ENCODE assay signal across 18 cellular contexts in genomic region chr15:67307156-67307555, GRCh38. TPM values are rescaled to one million over a fixed set of nuclear protein-coding genes. Genes with fewer than 3 reads are reported as not detected.
A peak's percentile ranks its signal among the peaks of the same experiment; 100 is the strongest.
DNase-seq lines count a peak whose midpoint lies in the region; ATAC-seq and TF ChIP-seq lines count a peak whose summit lies in the region.
"Had no signal": no experiment of that assay in that cellular context is flagged by ENCODE, and none has a peak within 500 bp of the region (broad histone marks: within the 10 kb centered on the region; RNA-seq: fewer than 3 reads in every experiment).

No MANE protein-coding gene starts in this region.

- no peak for TF ChIP-seq CTCF in fibroblast of the aortic adventitia (IDR thresholded peaks at IDR 0.05; ENCODE audit: insufficient read depth, low read length)

- peak; percentile 50 for DNase-seq in stimulated activated naive CD4-positive, alpha-beta T cell treated with Interleukin-2 at 50 U/mL for 16 hours (lab: John Stamatoyannopoulos, UW)
- DNase-seq in stimulated activated naive CD4-positive, alpha-beta T cell (lab: John Stamatoyannopoulos, UW): no peak
- DNase-seq in fibroblast of the aortic adventitia (ENCODE audit: low read depth) (peak; percentile 25), DMS 273 treated with DMSO at 0.1 percent for 48 hours (lab: John Stamatoyannopoulos, UW) (no peak)
- DNase-seq in NK-92 treated with Interleukin-12 subunit alpha and Interleukin-12 subunit beta, amount 100 ng/mL, for 24 hours (lab: John Stamatoyannopoulos, UW): no peak
- DNase-seq in activated effector memory CD4-positive, alpha-beta T cell treated with Interleukin-2 at 50 U/mL for 16 hours: no peak
- DNase-seq: caudate nucleus; effector CD8-positive, alpha-beta T cell; GDM1; left colon; MV-4-11; NCI-H1930; SHP77; T-helper 17 cell had no signal

- no peak overlapping the region for H3K4me3 ChIP-seq in fibroblast of the aortic adventitia (ENCODE audit: low read depth, low read length)
- H3K4me3 ChIP-seq: GM23338, right atrium auricular region had no signal

- ATAC-seq in SK-N-SH treated with all-trans-retinoic acid at 6 μM for 48 hours: peak; percentile 87
- ATAC-seq: foreskin keratinocyte, GM23338, left colon, T-helper 17 cell had no signal

TF ChIP-seq in SK-N-SH treated with all-trans-retinoic acid at 6 μM for 48 hours, 23 proteins besides CTCF, POLR2A, EP300 and RAD21:
- no peak for TF ChIP-seq PPARA (CRISPR knock-in tag; IDR thresholded peaks at IDR 0.05; ENCODE audit: borderline replicate concordance)
- TF ChIP-seq ZNF70 (CRISPR knock-in tag; IDR thresholded peaks at IDR 0.05): no peak
- TF ChIP-seq SNAI2 (CRISPR knock-in tag; IDR thresholded peaks at IDR 0.05): no peak
- no peak for TF ChIP-seq ZC3H10 (CRISPR knock-in tag; IDR thresholded peaks at IDR 0.05)
- TF ChIP-seq CREB5 (CRISPR knock-in tag; IDR thresholded peaks at IDR 0.05; ENCODE audit: low read depth): no peak
- no peak for TF ChIP-seq CSRNP3 (CRISPR knock-in tag; IDR thresholded peaks at IDR 0.05)
- no peak for TF ChIP-seq ZFP3 (CRISPR knock-in tag; IDR thresholded peaks at IDR 0.05)
- TF ChIP-seq ARNTL (CRISPR knock-in tag; IDR thresholded peaks at IDR 0.05; ENCODE audit: borderline replicate concordance, low read depth): no peak
- no peak for TF ChIP-seq PATZ1 (CRISPR knock-in tag; IDR thresholded peaks at IDR 0.05; ENCODE audit: borderline replicate concordance)
- no peak for TF ChIP-seq TSHZ2 (CRISPR knock-in tag; IDR thresholded peaks at IDR 0.05)
- no peak for TF ChIP-seq BACH2 (CRISPR knock-in tag; IDR thresholded peaks at IDR 0.05; ENCODE audit: borderline replicate concordance)
- TF ChIP-seq TOX (CRISPR knock-in tag; IDR thresholded peaks at IDR 0.05; ENCODE audit: borderline replicate concordance): no peak
- TF ChIP-seq OSR1 (CRISPR knock-in tag; IDR thresholded peaks at IDR 0.05): no peak
- TF ChIP-seq TCF4 (CRISPR knock-in tag; IDR thresholded peaks at IDR 0.05; ENCODE audit: borderline replicate concordance): no peak
- TF ChIP-seq GLIS3 (CRISPR knock-in tag; IDR thresholded peaks at IDR 0.05): no peak
- TF ChIP-seq ESRRG (CRISPR knock-in tag; IDR thresholded peaks at IDR 0.05): no peak
- no peak for TF ChIP-seq RARB (CRISPR knock-in tag; IDR thresholded peaks at IDR 0.05)
- TF ChIP-seq CSDC2 (CRISPR knock-in tag; IDR thresholded peaks at IDR 0.05): no peak
- no peak for TF ChIP-seq ZNF8 (CRISPR knock-in tag; IDR thresholded peaks at IDR 0.05)
- TF ChIP-seq ISL1 (CRISPR knock-in tag; IDR thresholded peaks at IDR 0.05): no peak
TF ChIP-seq in SK-N-SH treated with all-trans-retinoic acid at 6 μM for 48 hours: peak in this region for 0.

RNA-seq across cellular contexts. Expression of gene IQCH, which starts 52.6 kb away (rescaled TPM):
- 0.74 and 3.6 TPM in 2 replicates for total RNA-seq in fibroblast of the aortic adventitia (ENCODE audit: low replicate concordance)

RNA-seq across cellular contexts. Expression of gene AAGAB, which starts 52.7 kb away (rescaled TPM):
- 43.7 and 95.6 TPM in 2 replicates for total RNA-seq in fibroblast of the aortic adventitia (ENCODE audit: low replicate concordance)

Comparison
In these comparisons a context has a peak if more than half of its experiments do, and no peak if none do; other contexts are left out.
1. DNase-seq: peak in stimulated activated naive CD4-positive, alpha-beta T cell treated with Interleukin-2 at 50 U/mL for 16 hours (single experiment) and fibroblast of the aortic adventitia (single experiment); none in stimulated activated naive CD4-positive, alpha-beta T cell (0 of 6), NK-92 treated with Interleukin-12 subunit alpha and Interleukin-12 subunit beta, amount 100 ng/mL, for 24 hours (single experiment), activated effector memory CD4-positive, alpha-beta T cell treated with Interleukin-2 at 50 U/mL for 16 hours (single experiment) and DMS 273 treated with DMSO at 0.1 percent for 48 hours (single experiment).